In the genomic region with DNA sequence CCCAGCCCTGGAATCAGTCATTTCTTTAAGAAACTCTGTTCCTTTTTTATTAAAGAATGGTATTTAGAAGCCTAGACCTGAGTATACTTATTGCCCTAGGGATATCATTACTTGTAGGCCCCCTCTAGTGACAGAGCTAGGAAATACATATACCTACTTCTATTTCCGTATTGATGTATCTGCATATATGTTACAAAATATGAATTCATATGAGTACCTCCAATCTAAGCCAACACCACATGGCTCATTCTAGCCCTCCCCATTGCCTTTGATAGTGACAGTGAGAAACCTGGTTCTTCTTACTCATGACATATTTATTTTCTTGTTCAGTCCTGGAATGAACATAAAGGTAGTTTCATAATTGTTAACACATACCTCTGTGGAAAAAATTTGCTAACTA, we compare ENCODE assay signal across 9 cellular contexts.
DNase-seq lines count a peak whose midpoint lies in the region; ATAC-seq and TF ChIP-seq lines count a peak whose summit lies in the region.
"Had no signal": no experiment of that assay in that cellular context is flagged by ENCODE, and none has a peak within 500 bp of the region (broad histone marks: within the 10 kb centered on the region; RNA-seq: fewer than 3 reads in every experiment).

No MANE protein-coding gene starts in this region.

- CTCF ChIA-PET in activated CD8-positive, alpha-beta memory T cell treated with anti-CD3 and anti-CD28 coated beads, Interleukin-2, amount 10 ng/mL, durations not matched to agents 7 days and 5 days (lab: Charles Lee) = interaction anchor here (0.9 kb wide), 1 partner anchor 255 kb away, joined by 5 read pairs; no protein-coding TSS in a partner anchor
- CTCF ChIA-PET in Panc1 (lab: Charles Lee) = interaction anchor here (1.0 kb wide), 1 partner anchor 72 kb away, joined by 3 read pairs; no protein-coding TSS in a partner anchor

- intact Hi-C loops in Panc1 (cut with micrococcal nuclease; ENCODE audit: unreplicated experiment) = loop anchor here (1.0 kb wide), 1 partner anchor 183 kb away; no protein-coding TSS in a partner anchor

- H3K4me3 Mint-ChIP-seq in activated CD8-positive, alpha-beta memory T cell treated with anti-CD3 and anti-CD28 coated beads, Interleukin-2, amount 10 ng/mL, durations not matched to agents 7 days and 5 days = no peak overlapping the region
- H3K4me3 Mint-ChIP-seq in osteocyte (ENCODE audit: unreplicated experiment) = no peak overlapping the region

- in situ Hi-C loops in Panc1 (cut with HindIII; ENCODE audit: low pct_unique_long_range_greater_than_20kb, low sequenced_read_pairs) = no loop called here

- peak; percentile 91 for ATAC-seq in activated CD8-positive, alpha-beta memory T cell treated with anti-CD3 and anti-CD28 coated beads, Interleukin-2, amount 10 ng/mL, durations not matched to agents 7 days and 5 days
- peak; percentile 49 for ATAC-seq in HG03558 (IDR thresholded peaks at IDR 0.05; ENCODE audit: extremely low read depth, unreplicated experiment)
- ATAC-seq in Panc1 = peak; percentile 78

- H3K9me3 Mint-ChIP-seq in activated CD8-positive, alpha-beta memory T cell treated with anti-CD3 and anti-CD28 coated beads, Interleukin-2, amount 10 ng/mL, durations not matched to agents 7 days and 5 days (ENCODE audit: low read depth) = no peaks in the 10 kb centered on the region
- peaks cover 20% of the 10 kb centered on the region for H3K9me3 Mint-ChIP-seq in osteocyte (ENCODE audit: unreplicated experiment)

- TF ChIP-seq CTCF in Panc1 (IDR thresholded peaks at IDR 0.05) = peak; percentile 67; the same call in 1 of the 2 replicates
- peak; percentile 56 for TF ChIP-seq CTCF in osteocyte (IDR thresholded peaks at IDR 0.05)

- H3K9me3 ChIP-seq in Panc1 (ENCODE audit: control insufficient read depth, insufficient read depth, low read depth, low read length) = no peaks in the 10 kb centered on the region

- no peaks in the 10 kb centered on the region for H3K36me3 ChIP-seq in Panc1 (ENCODE audit: control insufficient read depth, insufficient read depth, low read length)
- H3K36me3 ChIP-seq: thoracic aorta had no signal

- no peaks in the 10 kb centered on the region for H3K4me1 ChIP-seq in Panc1 (ENCODE audit: control insufficient read depth, insufficient read depth, low read length)

- DNase-seq in activated CD8-positive, alpha-beta memory T cell treated with anti-CD3 and anti-CD28 coated beads, Interleukin-2, amount 10 ng/mL, durations not matched to agents 7 days and 5 days = peak; percentile 49
- DNase-seq in activated CD8-positive, alpha-beta memory T cell treated with anti-CD3 and anti-CD28 coated beads, Interleukin-2, amount 50 U/mL, for 4 hours = no peak
- DNase-seq in Panc1 (ENCODE audit: low read depth, low spot score) (peak; percentile 20), dermis microvascular lymphatic vessel endothelial cell (ENCODE audit: low read depth in 2 of 2) (peak; percentile 12 to 65), osteocyte (ENCODE audit: extremely low spot score, unreplicated experiment) (no peak), OCI-M2 (lab: John Stamatoyannopoulos, UW; ENCODE audit: unreplicated experiment) (no peak), midbrain (lab: John Stamatoyannopoulos, UW) (no peak)

- POLR2A ChIA-PET in Panc1 (lab: Charles Lee) = no interaction called here

- H3K36me3 Mint-ChIP-seq in activated CD8-positive, alpha-beta memory T cell treated with anti-CD3 and anti-CD28 coated beads, Interleukin-2, amount 10 ng/mL, durations not matched to agents 7 days and 5 days = no peaks in the 10 kb centered on the region
- H3K36me3 Mint-ChIP-seq in osteocyte (ENCODE audit: unreplicated experiment) = peaks cover 8% of the 10 kb centered on the region

- H3K4me3 ChIP-seq in Panc1 (ENCODE audit: low read depth in 2 of 2, low read length in 2 of 2) = no peak overlapping the region
- H3K4me3 ChIP-seq: thoracic aorta had no signal

- H3K27me3 Mint-ChIP-seq in activated CD8-positive, alpha-beta memory T cell treated with anti-CD3 and anti-CD28 coated beads, Interleukin-2, amount 10 ng/mL, durations not matched to agents 7 days and 5 days = no peaks in the 10 kb centered on the region
- H3K27me3 Mint-ChIP-seq in osteocyte (ENCODE audit: unreplicated experiment) = no peaks in the 10 kb centered on the region

- H3K27me3 ChIP-seq in Panc1 (ENCODE audit: control insufficient read depth, insufficient read depth, low read length) = no peaks in the 10 kb centered on the region

- no peak overlapping the region for H3K27ac ChIP-seq in Panc1 (ENCODE audit: low read length)
- H3K27ac ChIP-seq: thoracic aorta had no signal

- no TSS peak for BruUV-seq in Panc1 (replicated peaks; lab: Mats Ljungman, UMichigan)

- no peak overlapping the region for H3K27ac Mint-ChIP-seq in activated CD8-positive, alpha-beta memory T cell treated with anti-CD3 and anti-CD28 coated beads, Interleukin-2, amount 10 ng/mL, durations not matched to agents 7 days and 5 days
- no peak overlapping the region for H3K27ac Mint-ChIP-seq in osteocyte (ENCODE audit: unreplicated experiment)

- peaks cover 15% of the 10 kb centered on the region for H3K4me1 Mint-ChIP-seq in activated CD8-positive, alpha-beta memory T cell treated with anti-CD3 and anti-CD28 coated beads, Interleukin-2, amount 10 ng/mL, durations not matched to agents 7 days and 5 days
- peaks cover 6% of the 10 kb centered on the region for H3K4me1 Mint-ChIP-seq in osteocyte (ENCODE audit: unreplicated experiment)

Comparison
In these comparisons a context has a peak if more than half of its experiments do, and no peak if none do; other contexts are left out.
1. DNase-seq: peak in activated CD8-positive, alpha-beta memory T cell treated with anti-CD3 and anti-CD28 coated beads, Interleukin-2, amount 10 ng/mL, durations not matched to agents 7 days and 5 days (single experiment), Panc1 (single experiment) and dermis microvascular lymphatic vessel endothelial cell (2 of 2); none in activated CD8-positive, alpha-beta memory T cell treated with anti-CD3 and anti-CD28 coated beads, Interleukin-2, amount 50 U/mL, for 4 hours (single experiment), osteocyte (single experiment), OCI-M2 (single experiment) and midbrain (single experiment).
2. Peak in every context shown above with its lines, with median percentiles within 50 percentile points of each other: ATAC-seq.